ENCODE assay signal across 1 cellular context in the genomic region with DNA sequence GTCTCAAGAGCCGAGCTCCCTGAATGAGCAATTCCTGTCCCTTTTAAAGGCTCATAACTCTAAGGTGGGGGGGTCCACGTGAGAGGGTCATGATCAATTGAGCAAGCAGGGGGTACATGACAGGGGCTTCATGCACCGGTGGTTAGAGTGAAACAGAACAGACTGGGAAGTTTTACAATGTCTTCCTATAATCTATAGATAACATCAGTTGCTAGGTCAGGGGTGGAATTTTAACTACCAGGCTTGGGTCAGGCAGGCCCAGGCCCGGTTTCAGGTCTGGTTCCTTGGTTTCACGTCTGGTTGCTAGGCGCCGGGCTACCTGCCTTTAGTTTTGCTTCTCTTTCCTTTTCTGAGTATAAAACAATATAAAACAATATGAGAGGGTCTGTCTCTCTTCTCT. TPM values are rescaled to one million over a fixed set of nuclear protein-coding genes. Genes with fewer than 3 reads are reported as not detected.
"Had no signal": no experiment of that assay in that cellular context is flagged by ENCODE, and none has a peak within 500 bp of the region (broad histone marks: within the 10 kb centered on the region; RNA-seq: fewer than 3 reads in every experiment).

No MANE protein-coding gene starts in this region.

RNA-seq across cellular contexts. Expression of a gene that starts 35.5 kb away (rescaled TPM):
- polyA plus RNA-seq: naive thymus-derived CD8-positive, alpha-beta T cell had no signal
